ENCODE assay signal across 8 cellular contexts in genomic region chr5:4868140-4868735, GRCh38.
A peak's percentile ranks its signal among the peaks of the same experiment; 100 is the strongest.
DNase-seq lines count a peak whose midpoint lies in the region; ATAC-seq and TF ChIP-seq lines count a peak whose summit lies in the region.

No MANE protein-coding gene starts in this region.

- intact Hi-C loops in A673 (cut with micrococcal nuclease; ENCODE audit: unreplicated experiment) = loop anchor here (1.0 kb wide), 1 partner anchor 551 kb away; no protein-coding TSS in a partner anchor

- H3K27ac ChIP-seq in A673 (ENCODE audit: low read depth, low read length, poor library complexity, severe bottlenecking) (no peak overlapping the region), OCI-LY3 (ENCODE audit: low read length) (no peak overlapping the region), brain microvascular endothelial cell (no peak overlapping the region)

- no peaks in the 10 kb centered on the region for H3K79me2 ChIP-seq in OCI-LY3 (ENCODE audit: low read length)

- POLR2A ChIA-PET in A673 (lab: Charles Lee; ENCODE audit: low non-redundant PET) = no interaction called here

- TF ChIP-seq CTCF in A673 (conservative IDR thresholded peaks at IDR 0.05; ENCODE audit: low read depth, low read length) (peak; percentile 88), OCI-LY3 (IDR thresholded peaks at IDR 0.05; ENCODE audit: low read depth, low read length) (peak; percentile 77), brain microvascular endothelial cell (IDR thresholded peaks at IDR 0.05; ENCODE audit: low read depth, low read length, missing control alignments) (peak; percentile 92)

- CTCF ChIA-PET in A673 (lab: Charles Lee) = interaction anchor here (0.6 to 0.8 kb wide), 3 partner anchors 11 to 551 kb away, joined by 3 to 5 read pairs (median 4); no protein-coding TSS in a partner anchor

- H3K4me2 ChIP-seq in OCI-LY3 (ENCODE audit: low read length) = peak overlapping the region; percentile 43

- in situ Hi-C loops in G401 (cut with HindIII; ENCODE audit: low sequenced_read_pairs) (no loop called here), brain microvascular endothelial cell (cut with HindIII; ENCODE audit: low pct_ligation_motif_present, low sequenced_read_pairs) (no loop called here)

- H3K4me1 ChIP-seq in A673 (ENCODE audit: insufficient read depth, low read length, poor library complexity, severe bottlenecking) = no peaks in the 10 kb centered on the region
- peaks cover 4% of the 10 kb centered on the region; the same call in 1 of the 2 replicates for H3K4me1 ChIP-seq in OCI-LY3 (ENCODE audit: low read length)

- no TSS peak for BruUV-seq in A673 (replicated peaks; lab: Mats Ljungman, UMichigan)

- no peak overlapping the region for H3K4me3 ChIP-seq in A673 (ENCODE audit: low read depth, low read length, poor library complexity, severe bottlenecking)
- H3K4me3 ChIP-seq in OCI-LY3 (ENCODE audit: low read length) = peak overlapping the region; percentile 28; the same call in 1 of the 2 replicates
- H3K4me3 ChIP-seq in brain microvascular endothelial cell (ENCODE audit: low read depth, low read length) = no peak overlapping the region

- H3K27me3 ChIP-seq in A673 (replicated peaks; ENCODE audit: insufficient read depth, low read depth, low read length, poor library complexity) (peaks cover 23% of the 10 kb centered on the region), OCI-LY3 (ENCODE audit: low read depth, low read length) (no peaks in the 10 kb centered on the region), brain microvascular endothelial cell (replicated peaks) (no peaks in the 10 kb centered on the region)

- no peak overlapping the region for H2AFZ ChIP-seq in OCI-LY3 (ENCODE audit: low read depth, low read length)

- H3K36me3 ChIP-seq in A673 (ENCODE audit: insufficient read depth, low read length, poor library complexity, severe bottlenecking) = no peaks in the 10 kb centered on the region
- H3K36me3 ChIP-seq in OCI-LY3 (replicated peaks; ENCODE audit: low read depth, low read length) = no peaks in the 10 kb centered on the region
- H3K36me3 ChIP-seq in brain microvascular endothelial cell (replicated peaks) = no peaks in the 10 kb centered on the region

- no peak overlapping the region for H3K9ac ChIP-seq in OCI-LY3 (ENCODE audit: low read length)

- H3K9me3 ChIP-seq in A673 (ENCODE audit: low read depth, low read length, poor library complexity, severe bottlenecking) = no peaks in the 10 kb centered on the region
- H3K9me3 ChIP-seq in OCI-LY3 (ENCODE audit: insufficient read depth, low read length) = no peaks in the 10 kb centered on the region

- no peaks in the 10 kb centered on the region for H4K20me1 ChIP-seq in OCI-LY3 (ENCODE audit: insufficient read depth, low read length)

- DNase-seq in A673 (ENCODE audit: low spot score) (peak; percentile 66), G401 (ENCODE audit: low spot score) (peak; percentile 76), brain microvascular endothelial cell (peak; percentile 32), kidney tubule cell (ENCODE audit: low spot score) (peak; percentile 66)
- DNase-seq in stimulated activated CD8-positive, alpha-beta memory T cell treated with anti-CD3 and anti-CD28 coated beads, Interleukin-2, amount 100 ng/mL, for 48 hours (ENCODE audit: low read depth in 2 of 2) = peak; percentile 21 to 38

- ATAC-seq in HG03159 (IDR thresholded peaks at IDR 0.05; ENCODE audit: unreplicated experiment) (peak; percentile 73), GM21529 (IDR thresholded peaks at IDR 0.05; ENCODE audit: unreplicated experiment) (no peak)
